20 cellular contexts compared by ENCODE assay signal in genomic region chr12:1104088-1104800, GRCh38.
A peak's percentile ranks its signal among the peaks of the same experiment; 100 is the strongest.
DNase-seq lines count a peak whose midpoint lies in the region; ATAC-seq lines count a peak whose summit lies in the region.
"Had no signal": no experiment of that assay in that cellular context is flagged by ENCODE, and none has a peak within 500 bp of the region (broad histone marks: within the 10 kb centered on the region; RNA-seq: fewer than 3 reads in every experiment).

No MANE protein-coding gene starts in this region.

- peaks cover 39% of the 10 kb centered on the region for H3K4me1 Mint-ChIP-seq in T-helper 17 cell

- peaks cover 4% of the 10 kb centered on the region for H3K36me3 Mint-ChIP-seq in T-helper 17 cell (ENCODE audit: low read depth)
- H3K36me3 Mint-ChIP-seq: stimulated activated effector memory CD8-positive, alpha-beta T cell treated with anti-CD3 and anti-CD28 coated beads, Interleukin-12 subunit alpha, Interleukin-12 subunit beta, amount 100 ng/mL, for 72 hours had no signal

- ATAC-seq in T-helper 17 cell (no peak), GM21515 (IDR thresholded peaks at IDR 0.05; ENCODE audit: unreplicated experiment) (no peak)
- ATAC-seq: activated CD4-positive, CD25-positive, alpha-beta regulatory T cell treated with anti-CD3 and anti-CD28 coated beads, Interleukin-2, amount 50 U/mL, for 24 hours; pancreas; sciatic nerve; stimulated activated effector memory CD8-positive, alpha-beta T cell treated with anti-CD3 and anti-CD28 coated beads, Interleukin-12 subunit alpha, Interleukin-12 subunit beta, amount 100 ng/mL, for 72 hours had no signal

- H3K4me3 Mint-ChIP-seq in T-helper 17 cell, result no peak overlapping the region
- H3K4me3 Mint-ChIP-seq: activated naive CD8-positive, alpha-beta T cell treated with anti-CD3 and anti-CD28 coated beads for 36 hours; memory B cell; stimulated activated effector memory CD8-positive, alpha-beta T cell treated with anti-CD3 and anti-CD28 coated beads, Interleukin-12 subunit alpha, Interleukin-12 subunit beta, amount 100 ng/mL, for 72 hours had no signal

- no peaks in the 10 kb centered on the region for H3K9me3 ChIP-seq in T-helper 17 cell (ENCODE audit: control insufficient read depth, low read length, poor library complexity, severe bottlenecking)
- H3K9me3 ChIP-seq: HAP-1, pancreas, vagina had no signal

- H3K27me3 Mint-ChIP-seq in T-helper 17 cell, result no peaks in the 10 kb centered on the region
- H3K27me3 Mint-ChIP-seq: activated naive CD8-positive, alpha-beta T cell treated with anti-CD3 and anti-CD28 coated beads for 36 hours; memory B cell had no signal

- H3K27ac Mint-ChIP-seq in T-helper 17 cell, result peak overlapping the region; percentile 70
- H3K27ac Mint-ChIP-seq: activated naive CD8-positive, alpha-beta T cell treated with anti-CD3 and anti-CD28 coated beads for 36 hours; memory B cell; stimulated activated effector memory CD8-positive, alpha-beta T cell treated with anti-CD3 and anti-CD28 coated beads, Interleukin-12 subunit alpha, Interleukin-12 subunit beta, amount 100 ng/mL, for 72 hours had no signal

- DNase-seq in NCI-H2227 treated with DMSO at 0.1 percent for 48 hours (lab: John Stamatoyannopoulos, UW), result peak; percentile 3
- no peak for DNase-seq in NCI-H2227 (lab: John Stamatoyannopoulos, UW; ENCODE audit: unreplicated experiment)
- peak; percentile 61 for DNase-seq in NAMALWA (ENCODE audit: low spot score)
- no peak for DNase-seq in T-helper 17 cell
- DNase-seq in renal cortical epithelial cell (ENCODE audit: low read depth), result peak; percentile 15
- no peak for DNase-seq in HK-2 (ENCODE audit: unreplicated experiment)
- DNase-seq in NCI-H748 (lab: John Stamatoyannopoulos, UW; ENCODE audit: unreplicated experiment), result no peak
- DNase-seq: activated naive CD8-positive, alpha-beta T cell treated with anti-CD3 and anti-CD28 coated beads for 36 hours; DMS79 treated with DMSO at 0.1 percent for 48 hours; Karpas-422; kidney glomerular epithelial cell; pancreas; RPMI8226 had no signal

Comparison
In these comparisons a context has a peak if more than half of its experiments do, and no peak if none do; other contexts are left out.
1. DNase-seq: peak in NCI-H2227 treated with DMSO at 0.1 percent for 48 hours (single experiment), NAMALWA (single experiment) and renal cortical epithelial cell (single experiment); none in NCI-H2227 (single experiment), T-helper 17 cell (0 of 3), HK-2 (single experiment) and NCI-H748 (single experiment).